ENCODE assay signal across 8 cellular contexts in genomic region chr7:73324081-73324845, GRCh38. TPM values are rescaled to one million over a fixed set of nuclear protein-coding genes. Genes with fewer than 3 reads are reported as not detected.
DNase-seq lines count a peak whose midpoint lies in the region; ATAC-seq, FAIRE-seq and TF ChIP-seq lines count a peak whose summit lies in the region.
"Not testable (repeated sequence)": the region's sequence is repeated elsewhere in the genome, so short reads cannot be mapped to it uniquely, and the experiment has no call there.

No MANE protein-coding gene starts in this region.

- not testable (repeated sequence) for BruUV-seq in GM12878 (replicated peaks; lab: Mats Ljungman, UMichigan)

- not testable (repeated sequence) for H4K20me1 ChIP-seq in GM12878 (ENCODE audit: control insufficient read depth, insufficient read depth)

- H3K9me3 Mint-ChIP-seq in activated B cell treated with CpG ODN at 0.5 μM for 24 hours = not testable (repeated sequence)

- not testable (repeated sequence) for H3K27me3 Mint-ChIP-seq in activated B cell treated with CpG ODN at 0.5 μM for 24 hours

- TF ChIP-seq POLR2A in GM12878 (IDR thresholded peaks at IDR 0.05; ENCODE audit: low read depth, low read length); tibial nerve (IDR thresholded peaks at IDR 0.05): not testable (repeated sequence)

- peak; percentile 55 for TF ChIP-seq RAD21 in GM12878 (IDR thresholded peaks at IDR 0.05; ENCODE audit: insufficient read depth, low read depth, low read length)

- SMC1A ChIA-PET in GM12878 (lab: Charles Lee; ENCODE audit: uncharacterized antibody, unreplicated experiment) = interaction anchor here (1.0 to 1.9 kb wide), 5 partner anchors 12 to 129 kb away, joined by 3 to 15 read pairs (median 3); no protein-coding TSS in a partner anchor

- H3K4me2 ChIP-seq in GM12878 (ENCODE audit: control insufficient read depth, insufficient read depth) = peak overlapping the region; percentile 31

- H2AFZ ChIP-seq in GM12878 (ENCODE audit: control insufficient read depth, low read depth, low read length) = peak overlapping the region; percentile 34

- H3K27ac ChIP-seq in GM12878 (ENCODE audit: control insufficient read depth, insufficient read depth); right cardiac atrium (ENCODE audit: low read length); tibial nerve: not testable (repeated sequence)

- WGBS in GM12878 (ENCODE audit: insufficient coverage, insufficient replicate concordance, low lambda C conversion rate, missing lambda C conversion rate) = 24% methylated on average over 22 of the region's 31 CpGs
- 13% methylated on average over 28 of the region's 31 CpGs for WGBS in right cardiac atrium
- 13 to 18% methylated on average over 17 to 20 of the region's 31 CpGs for WGBS in tibial nerve, 2 donors

- not testable (repeated sequence) for H3K9me3 ChIP-seq in GM12878 (replicated peaks; ENCODE audit: control insufficient read depth, insufficient read depth, low read length); right cardiac atrium (ENCODE audit: control insufficient read depth, low read length); tibial nerve

- intact Hi-C loops in activated B cell treated with CpG ODN at 0.5 μM for 24 hours (cut with micrococcal nuclease) = loop anchor here (1.0 kb wide), 2 partner anchors 16 to 127 kb away; partner anchors contain the start of gene NSUN5
- intact Hi-C loops in GM12878 (cut with micrococcal nuclease; ENCODE audit: unreplicated experiment) = loop anchor here (1.0 kb wide), 1 partner anchor 127 kb away; no protein-coding TSS in a partner anchor
- intact Hi-C loops in right cardiac atrium (cut with DNase I) = not testable (repeated sequence)
- intact Hi-C loops in posterior cingulate gyrus (cut with DNase I) = loop anchor here (1.0 kb wide), 1 partner anchor 127 kb away; no protein-coding TSS in a partner anchor

- POLR2A ChIA-PET in activated B cell treated with CpG ODN at 0.5 μM for 24 hours (lab: Charles Lee); GM12878 (lab: Charles Lee): not testable (repeated sequence)

- not testable (repeated sequence) for H3K27ac Mint-ChIP-seq in activated B cell treated with CpG ODN at 0.5 μM for 24 hours

- peaks cover 15% of the 10 kb centered on the region for H3K4me1 Mint-ChIP-seq in activated B cell treated with CpG ODN at 0.5 μM for 24 hours

- peak overlapping the region; percentile 77 for H3K4me3 Mint-ChIP-seq in activated B cell treated with CpG ODN at 0.5 μM for 24 hours

- ATAC-seq in HG03442 (IDR thresholded peaks at IDR 0.05; ENCODE audit: unreplicated experiment) = peak; percentile 66
- peak; percentile 87 for ATAC-seq in activated B cell treated with CpG ODN at 0.5 μM for 24 hours (ENCODE audit: low read depth)
- peak; percentile 94 for ATAC-seq in GM12878
- ATAC-seq in right cardiac atrium = peak; percentile 55 to 64

- not testable (repeated sequence) for H3K9ac ChIP-seq in GM12878 (ENCODE audit: control insufficient read depth, insufficient read depth, low read length)

- in situ Hi-C loops in GM12878 (cut with MboI) = not testable (repeated sequence)

- not testable (repeated sequence) for H3K4me1 ChIP-seq in GM12878 (ENCODE audit: control insufficient read depth, insufficient read depth, low read length); right cardiac atrium (ENCODE audit: control insufficient read depth, insufficient read depth, low read length); tibial nerve

- not testable (repeated sequence) for TF ChIP-seq EP300 in GM12878 (IDR thresholded peaks at IDR 0.05; ENCODE audit: borderline replicate concordance in 1 of 2, control insufficient read depth in 1 of 2, low read depth in 2 of 2, low read length in 2 of 2); tibial nerve (IDR thresholded peaks at IDR 0.05)

- FAIRE-seq in GM12878 (lab: Jason Lieb, UNC) = not testable (repeated sequence)

- TF ChIP-seq CTCF in activated B cell treated with CpG ODN at 0.5 μM for 24 hours (IDR thresholded peaks at IDR 0.05) = not testable (repeated sequence)
- TF ChIP-seq CTCF in GM12878 (IDR thresholded peaks at IDR 0.05 in 2 of 3, conservative IDR thresholded peaks at IDR 0.05 in 1 of 3; ENCODE audit: control insufficient read depth in 2 of 3, extremely low read depth in 1 of 3, insufficient read depth in 1 of 3, low read depth in 3 of 3, low read length in 3 of 3) (peak; percentile 52 to 67 (median 59); a peak in 5 of 6 replicates), tibial nerve (IDR thresholded peaks at IDR 0.05) (peak in 4 of 5 experiments; percentile 24 to 39 (median 30))

- CTCF ChIA-PET in activated B cell treated with CpG ODN at 0.5 μM for 24 hours (lab: Charles Lee) = interaction anchor here (0.9 to 1.4 kb wide), 2 partner anchors 21 to 128 kb away, joined by 3 to 14 read pairs; no protein-coding TSS in a partner anchor
- CTCF ChIA-PET in GM12878 (lab: Yijun Ruan, JAX) = interaction anchor here (0.6 to 3.3 kb wide), 12 partner anchors 10 to 441 kb away, joined by 3 to 33 read pairs (median 4); partner anchors contain the start of gene NSUN5

- RAD21 ChIA-PET in GM12878 (lab: Charles Lee; ENCODE audit: unreplicated experiment) = interaction anchor here (0.6 to 1.1 kb wide), 3 partner anchors 125 to 129 kb away, joined by 7 to 15 read pairs (median 8); no protein-coding TSS in a partner anchor

- not testable (repeated sequence) for H3K36me3 Mint-ChIP-seq in activated B cell treated with CpG ODN at 0.5 μM for 24 hours (ENCODE audit: low read depth)

- H3K79me2 ChIP-seq in GM12878 (ENCODE audit: control insufficient read depth, insufficient read depth, low read length) = not testable (repeated sequence)

- H3K36me3 ChIP-seq in GM12878 (ENCODE audit: control insufficient read depth in 2 of 2, insufficient read depth in 2 of 2, low read length in 1 of 2); tibial nerve: not testable (repeated sequence)

- peak; percentile 66 for DNase-seq in EL
- DNase-seq in NCI-H510A treated with DMSO at 0.1 percent for 48 hours (lab: John Stamatoyannopoulos, UW) = peak; percentile 72
- DNase-seq in activated B cell treated with CpG ODN at 0.5 μM for 24 hours = peak; percentile 41
- DNase-seq in GM12878 (ENCODE audit: low read depth, low spot score) = not testable (repeated sequence)
- DNase-seq in right cardiac atrium = peak; percentile 32 to 69 (median 69)
- peak; percentile 30 to 93 (median 64) for DNase-seq in posterior cingulate gyrus
- DNase-seq in tibial nerve (ENCODE audit: low spot score in 2 of 2) = peak in 1 of 2 donors; percentile 29

- 0 out of 2 replicates have a peak overlapping the region, but pooled peaks have one; percentile 19 for H3K4me3 ChIP-seq in GM12878
- not testable (repeated sequence) for H3K4me3 ChIP-seq in right cardiac atrium (ENCODE audit: low read length)
- peak overlapping the region in 2 of 4 donors; percentile 11 to 25 for H3K4me3 ChIP-seq in tibial nerve

- not testable (repeated sequence) for H3K27me3 ChIP-seq in GM12878 (replicated peaks in 1 of 2; ENCODE audit: control insufficient read depth in 2 of 2, insufficient read depth in 2 of 2, low read length in 1 of 2); right cardiac atrium (ENCODE audit: control insufficient read depth, insufficient read depth); tibial nerve

RNA-seq across cellular contexts. Expression of gene TRIM50, which starts 3.6 kb away (rescaled TPM):
- total RNA-seq in activated B cell treated with CpG ODN at 0.5 μM for 24 hours = not detected in 2 replicates
- total RNA-seq in GM12878 (2013; cell fraction: nucleolus; rRNA removed) = not detected in 2 replicates
- not detected in 2 replicates for total RNA-seq in GM12878 (2014; rRNA removed)
- not detected in 2 replicates for total RNA-seq in GM12878 (2014; rRNA removed; fragmentation: Illumina TruSeq; extraction: Trizol)
- total RNA-seq in GM12878 (2021) = not detected in 2 replicates
- not detected for polyA plus RNA-seq in GM12878 (2011; ENCODE audit: low read depth)
- not detected in 2 replicates for polyA plus RNA-seq in GM12878 (2011; rRNA removed)
- not detected in 2 replicates for polyA plus RNA-seq in GM12878 (2011; cell fraction: cytosol; rRNA removed)
- polyA plus RNA-seq in GM12878 (2011; cell fraction: nucleus; rRNA removed) = not detected in 2 replicates
- polyA plus RNA-seq in GM12878 (2012) = not detected in 2 replicates
- not detected in 2 replicates for polyA plus RNA-seq in GM12878 (2014; fragmentation: Illumina TruSeq; extraction: Trizol)
- not detected for polyA plus RNA-seq in GM12878 (2014; fragmentation: Nextera tagmentation; extraction: Ambion mirVana)
- not detected in 2 replicates for polyA plus RNA-seq in GM12878 (2014; rRNA removed)
- polyA plus RNA-seq in GM12878 (2016; fragmentation: Nextera tagmentation; extraction: Ambion mirVana) = not detected
- polyA minus RNA-seq in GM12878 (2011; rRNA and poly(A)+ RNA removed) = not detected in 2 replicates
- not detected in 2 replicates for polyA minus RNA-seq in GM12878 (2011; cell fraction: cytosol; rRNA and poly(A)+ RNA removed)
- polyA minus RNA-seq in GM12878 (2011; cell fraction: nucleus; rRNA and poly(A)+ RNA removed) = not detected in 2 replicates
- under 1 TPM in 2 of 4 donors, not detected in 2; 0.12 to 0.17 TPM for total RNA-seq in right cardiac atrium
- polyA plus RNA-seq in right cardiac atrium = 0.07 TPM
- total RNA-seq in tibial nerve = under 1 TPM in 2 of 4 donors, not detected in 2; 0.20 to 0.84 TPM

RNA-seq across cellular contexts. Expression of gene FKBP6, which starts 3.7 kb away (rescaled TPM):
- total RNA-seq in activated B cell treated with CpG ODN at 0.5 μM for 24 hours (not detected in 2 replicates), GM12878 (2014; rRNA removed) (not detected in 2 replicates), GM12878 (2014; rRNA removed; fragmentation: Illumina TruSeq; extraction: Trizol) (not detected in 2 replicates), GM12878 (2021) (not detected in 2 replicates), right cardiac atrium (not detected), tibial nerve (not detected)
- not detected in 2 replicates for total RNA-seq in GM12878 (2013; cell fraction: nucleolus; rRNA removed)
- polyA plus RNA-seq in GM12878 (2011; ENCODE audit: low read depth) = not detected
- polyA plus RNA-seq in GM12878 (2011; rRNA removed) (not detected in 2 replicates), GM12878 (2014; fragmentation: Illumina TruSeq; extraction: Trizol) (not detected in 2 replicates), GM12878 (2014; fragmentation: Nextera tagmentation; extraction: Ambion mirVana) (not detected), GM12878 (2014; rRNA removed) (not detected in 2 replicates), GM12878 (2016; fragmentation: Nextera tagmentation; extraction: Ambion mirVana) (not detected), right cardiac atrium (not detected)
- polyA plus RNA-seq in GM12878 (2011; cell fraction: cytosol; rRNA removed) = not detected in 2 replicates
- not detected in 2 replicates for polyA plus RNA-seq in GM12878 (2011; cell fraction: nucleus; rRNA removed)
- 0.07 TPM in 1 of 2 replicates, not detected in the other for polyA plus RNA-seq in GM12878 (2012)
- not detected in 2 replicates for polyA minus RNA-seq in GM12878 (2011; rRNA and poly(A)+ RNA removed)
- not detected in 2 replicates for polyA minus RNA-seq in GM12878 (2011; cell fraction: cytosol; rRNA and poly(A)+ RNA removed)
- polyA minus RNA-seq in GM12878 (2011; cell fraction: nucleus; rRNA and poly(A)+ RNA removed) = not detected in 2 replicates

RNA-seq across cellular contexts. Expression of gene NSUN5, which starts 15.6 kb away (rescaled TPM):
- total RNA-seq in activated B cell treated with CpG ODN at 0.5 μM for 24 hours (63.8 and 68.9 TPM in 2 replicates), GM12878 (2014; rRNA removed) (43.5 and 61.0 TPM in 2 replicates), GM12878 (2014; rRNA removed; fragmentation: Illumina TruSeq; extraction: Trizol) (17.0 and 17.2 TPM in 2 replicates), GM12878 (2021) (54.3 and 57.3 TPM in 2 replicates), right cardiac atrium (10 to 100 TPM; 14.0 to 18.7 (median 15.9) TPM), tibial nerve (10 to 100 TPM; 22.4 to 36.6 (median 26.8) TPM)
- total RNA-seq in GM12878 (2013; cell fraction: nucleolus; rRNA removed) = 24.8 and 27.6 TPM in 2 replicates
- polyA plus RNA-seq in GM12878 (2011; ENCODE audit: low read depth) = 12.2 TPM
- polyA plus RNA-seq in GM12878 (2011; rRNA removed) (10.4 and 28.5 TPM in 2 replicates), GM12878 (2014; fragmentation: Illumina TruSeq; extraction: Trizol) (9.1 and 16.4 TPM in 2 replicates), GM12878 (2014; fragmentation: Nextera tagmentation; extraction: Ambion mirVana) (1 to 10 TPM; 2.0 to 9.2 TPM), GM12878 (2014; rRNA removed) (48.0 and 59.8 TPM in 2 replicates), GM12878 (2016; fragmentation: Nextera tagmentation; extraction: Ambion mirVana) (10 to 100 TPM; 61.8 to 63.4 TPM), right cardiac atrium (14.6 TPM)
- polyA plus RNA-seq in GM12878 (2011; cell fraction: cytosol; rRNA removed) = 37.5 and 54.7 TPM in 2 replicates
- 74.2 and 93.3 TPM in 2 replicates for polyA plus RNA-seq in GM12878 (2011; cell fraction: nucleus; rRNA removed)
- polyA plus RNA-seq in GM12878 (2012) = 30.1 and 31.8 TPM in 2 replicates
- polyA minus RNA-seq in GM12878 (2011; rRNA and poly(A)+ RNA removed) = 19.2 and 34.9 TPM in 2 replicates
- 15.3 and 18.3 TPM in 2 replicates for polyA minus RNA-seq in GM12878 (2011; cell fraction: cytosol; rRNA and poly(A)+ RNA removed)
- polyA minus RNA-seq in GM12878 (2011; cell fraction: nucleus; rRNA and poly(A)+ RNA removed) = 16.2 and 30.2 TPM in 2 replicates
